Comparison of ENCODE assay signal across 11 cellular contexts in genomic region chr10:95480102-95480900, GRCh38.
DNase-seq lines count a peak whose midpoint lies in the region; ATAC-seq and TF ChIP-seq lines count a peak whose summit lies in the region.
"Had no signal": no experiment of that assay in that cellular context is flagged by ENCODE, and none has a peak within 500 bp of the region (broad histone marks: within the 10 kb centered on the region; RNA-seq: fewer than 3 reads in every experiment).

No MANE protein-coding gene starts in this region.

- H3K27ac Mint-ChIP-seq in CD14-positive monocyte = peak overlapping the region in 2 of 7 donors; percentile 37 to 87

- no peak overlapping the region for H3K4me2 ChIP-seq in trophoblast cell (ENCODE audit: low read length)

- no peaks in the 10 kb centered on the region for H3K79me1 ChIP-seq in trophoblast cell (ENCODE audit: low read length)

- H2BK5ac ChIP-seq in trophoblast cell (ENCODE audit: low read depth, low read length, poor library complexity) = no peak overlapping the region

- no peak overlapping the region for H3K23ac ChIP-seq in trophoblast cell (ENCODE audit: low read length)

- no peak overlapping the region for H4K91ac ChIP-seq in trophoblast cell (ENCODE audit: low read depth, low read length)

- H3K9me3 ChIP-seq in adrenal gland (replicated peaks in 1 of 3) = no peaks in the 10 kb centered on the region
- H3K9me3 ChIP-seq in heart left ventricle = no peaks in the 10 kb centered on the region
- no peaks in the 10 kb centered on the region for H3K9me3 ChIP-seq in trophoblast cell (ENCODE audit: insufficient read depth, low read depth, low read length)

- H3K79me2 ChIP-seq in trophoblast cell (ENCODE audit: control insufficient read depth, insufficient read depth, low read length, poor library complexity) = no peaks in the 10 kb centered on the region

- TF ChIP-seq CTCF in AG10803 (conservative IDR thresholded peaks at IDR 0.05; ENCODE audit: low read length) (peak; percentile 32), adrenal gland (IDR thresholded peaks at IDR 0.05) (no peak), heart left ventricle (IDR thresholded peaks at IDR 0.05) (peak in 4 of 12 donors; percentile 15 to 22 (median 20)), CD14-positive monocyte (IDR thresholded peaks at IDR 0.05) (no peak)

- no peaks in the 10 kb centered on the region for H3K36me3 Mint-ChIP-seq in CD14-positive monocyte

- no peak overlapping the region for H4K8ac ChIP-seq in trophoblast cell (ENCODE audit: low read depth, low read length)

- H3K18ac ChIP-seq in trophoblast cell (ENCODE audit: low read length) = no peak overlapping the region

- peaks cover 5% of the 10 kb centered on the region for H3K4me1 Mint-ChIP-seq in CD14-positive monocyte

- no peak overlapping the region for H2BK12ac ChIP-seq in trophoblast cell (ENCODE audit: low read length)

- H3K14ac ChIP-seq in trophoblast cell (ENCODE audit: low read length) = no peak overlapping the region

- no peak overlapping the region for H2AFZ ChIP-seq in trophoblast cell (ENCODE audit: insufficient read depth, low read length, poor library complexity)

- H3K27me3 ChIP-seq in adrenal gland (no peaks in the 10 kb centered on the region), heart left ventricle (no peaks in the 10 kb centered on the region), trophoblast cell (ENCODE audit: insufficient read depth, low read length) (no peaks in the 10 kb centered on the region)

- H3K36me3 ChIP-seq in adrenal gland (replicated peaks in 1 of 2) = no peaks in the 10 kb centered on the region
- H3K36me3 ChIP-seq in heart left ventricle = peaks cover 0 to 4% (median 0%) of the 10 kb centered on the region in 9 donors
- H3K36me3 ChIP-seq in trophoblast cell (ENCODE audit: control insufficient read depth in 1 of 2, insufficient read depth in 2 of 2, low read length in 2 of 2) = no peaks in the 10 kb centered on the region

- TF ChIP-seq POLR2A in adrenal gland (IDR thresholded peaks at IDR 0.05) = no peak
- TF ChIP-seq POLR2A in heart left ventricle (IDR thresholded peaks at IDR 0.05) = no peak

- H3K27ac ChIP-seq in adrenal gland = peak overlapping the region in 3 of 5 donors; percentile 13 to 81 (median 72)
- H3K27ac ChIP-seq in heart left ventricle = peak overlapping the region; percentile 84 to 96 (median 91)
- no peak overlapping the region for H3K27ac ChIP-seq in trophoblast cell (ENCODE audit: low read depth, low read length)

- H3K4me3 Mint-ChIP-seq in CD14-positive monocyte = no peak overlapping the region

- no peak overlapping the region for H4K12ac ChIP-seq in trophoblast cell (ENCODE audit: low read depth, low read length)

- intact Hi-C loops in adrenal gland (cut with DNase I) (no loop called here), heart left ventricle (cut with DNase I) (loop anchor here in 2 of 10 donors (2.0 to 10.0 kb wide), 3 partner anchors 28 to 80 kb away; partner anchors contain the start of gene SORBS1 (in 1 of the 2)), CD14-positive monocyte (cut with micrococcal nuclease) (no loop called here)

- H3K9me3 Mint-ChIP-seq in CD14-positive monocyte = no peaks in the 10 kb centered on the region

- H3K27me3 Mint-ChIP-seq in CD14-positive monocyte (ENCODE audit: low read depth in 3 of 3) = peaks cover 2% of the 10 kb centered on the region in 3 donors

- H2BK120ac ChIP-seq in trophoblast cell (ENCODE audit: insufficient read depth, low read length, poor library complexity) = no peak overlapping the region

- H3K4me3 ChIP-seq in AG10803 (ENCODE audit: low read length) (no peak overlapping the region), adrenal gland (no peak overlapping the region), heart left ventricle (peak overlapping the region in 7 of 12 donors; percentile 2 to 32 (median 10)), trophoblast cell (ENCODE audit: low read depth, low read length) (no peak overlapping the region)

- H3K4ac ChIP-seq in trophoblast cell (ENCODE audit: low read depth, low read length) = no peak overlapping the region

- ATAC-seq in heart left ventricle (peak; percentile 35 to 71 (median 58)), GM19023 (IDR thresholded peaks at IDR 0.05; ENCODE audit: unreplicated experiment) (no peak)

- peaks cover 0 to 3% of the 10 kb centered on the region in 2 donors for H3K4me1 ChIP-seq in adrenal gland (replicated peaks in 1 of 2)
- H3K4me1 ChIP-seq in heart left ventricle = peaks cover 18 to 82% (median 72%) of the 10 kb centered on the region in 12 donors
- peaks cover 0 to 4% of the 10 kb centered on the region in 2 experiments for H3K4me1 ChIP-seq in trophoblast cell (ENCODE audit: control insufficient read depth in 1 of 2, insufficient read depth in 2 of 2, low read length in 2 of 2)

- DNase-seq in AG10803 (ENCODE audit: low read depth) (peak; percentile 24), adrenal gland (peak in 3 of 7 donors; percentile 44 to 67 (median 45)), heart left ventricle (peak in 4 of 5 donors; percentile 61 to 74 (median 68)), trophoblast cell (peak; percentile 60 to 71), NCI-H345 (lab: John Stamatoyannopoulos, UW) (no peak), NCI-H1436 (lab: John Stamatoyannopoulos, UW) (no peak), CD14-positive monocyte (ENCODE audit: low spot score) (no peak)
- DNase-seq: effector CD4-positive, alpha-beta T cell; GDM1; NCI-H526 treated with DMSO at 0.1 percent for 48 hours had no signal

- peak overlapping the region; percentile 18 for H3K9ac ChIP-seq in trophoblast cell (ENCODE audit: low read length)

- H2AK5ac ChIP-seq in trophoblast cell (ENCODE audit: low read length) = no peak overlapping the region

- 71 to 81% (median 76%) methylated on average over 11 of the region's 11 CpGs for WGBS in adrenal gland, 4 donors
- WGBS in heart left ventricle, 4 donors = 20 to 23% (median 22%) methylated on average over 11 of the region's 11 CpGs
- no CpG with 5 or more reads among the region's 11 CpGs for WGBS in trophoblast cell (ENCODE audit: extremely low coverage, insufficient coverage, insufficient read length)

Comparison
In these comparisons a context has a peak if more than half of its experiments do, and no peak if none do; other contexts are left out.
1. DNase-seq: peak in AG10803 (single experiment), heart left ventricle (4 of 5) and trophoblast cell (2 of 2); none in NCI-H345 (single experiment), NCI-H1436 (single experiment) and CD14-positive monocyte (single experiment).
2. H3K4me3 ChIP-seq: peak in heart left ventricle (7 of 12); none in AG10803 (single experiment), adrenal gland (0 of 4) and trophoblast cell (single experiment).